32 cellular contexts compared by ENCODE assay signal in the genomic region with DNA sequence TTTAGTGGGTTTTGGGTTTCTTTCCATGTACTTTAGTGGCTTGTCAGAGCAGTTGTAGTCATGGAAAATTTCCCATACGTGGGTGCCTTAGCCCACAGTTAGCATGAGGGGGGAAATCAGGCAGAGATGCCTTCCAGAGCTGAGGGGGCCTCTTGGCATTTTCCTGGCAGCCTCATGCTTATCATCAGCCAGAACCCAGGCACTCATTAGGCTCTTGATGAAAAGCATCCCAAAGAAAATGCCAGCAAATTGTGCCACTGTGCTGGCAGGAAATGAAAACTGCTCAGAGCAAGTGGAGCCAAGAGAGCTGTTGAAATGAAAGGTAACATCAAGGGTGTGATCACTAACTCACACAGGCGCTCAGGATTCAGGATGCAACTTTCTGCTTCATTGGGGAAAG.
A peak's percentile ranks its signal among the peaks of the same experiment; 100 is the strongest.
DNase-seq lines count a peak whose midpoint lies in the region; ATAC-seq and TF ChIP-seq lines count a peak whose summit lies in the region.
"Had no signal": no experiment of that assay in that cellular context is flagged by ENCODE, and none has a peak within 500 bp of the region (broad histone marks: within the 10 kb centered on the region; RNA-seq: fewer than 3 reads in every experiment).

No MANE protein-coding gene starts in this region.

- H3K36me3 ChIP-seq in aorta (ENCODE audit: control insufficient read depth in 1 of 2, insufficient read depth in 2 of 2, low read length in 1 of 2): no peaks in the 10 kb centered on the region
- H3K36me3 ChIP-seq: esophagus muscularis mucosa, Peyer's patch, SJCRH30, suprapubic skin had no signal

- no peaks in the 10 kb centered on the region for H3K36me3 Mint-ChIP-seq in activated CD8-positive, alpha-beta T cell treated with anti-CD3 and anti-CD28 coated beads for 36 hours (ENCODE audit: low read depth)
- H3K36me3 Mint-ChIP-seq in T-helper 2 cell treated with Interferon-gamma antibody and Interleukin-4, amounts not matched to agents 5 μg/mL and 100 μg/mL, for 36 hours (ENCODE audit: low read depth): no peaks in the 10 kb centered on the region
- H3K36me3 Mint-ChIP-seq: activated CD4-positive, alpha-beta memory T cell treated with anti-CD3 and anti-CD28 coated beads for 36 hours; CD4-positive, CD25-positive, alpha-beta regulatory T cell; immature natural killer cell; stimulated activated memory B cell treated with anti-CD40 and anti-IgM and Interleukin-4, amounts not matched to agents 10 μg/mL and 1 μg/mL and 100 μg/mL, for 72 hours; T-cell had no signal

- intact Hi-C loops in Right ventricle myocardium superior (cut with DNase I): no loop called here
- intact Hi-C loops in aorta (cut with DNase I): no loop called here
- intact Hi-C loops in activated CD8-positive, alpha-beta T cell treated with anti-CD3 and anti-CD28 coated beads for 36 hours (cut with micrococcal nuclease): no loop called here

- H3K27me3 ChIP-seq in aorta (ENCODE audit: control insufficient read depth in 1 of 2, insufficient read depth in 2 of 2, low read length in 1 of 2) (no peaks in the 10 kb centered on the region), foreskin keratinocyte (no peaks in the 10 kb centered on the region)
- H3K27me3 ChIP-seq: esophagus muscularis mucosa, Peyer's patch, SJCRH30, suprapubic skin had no signal

- H3K27me3 Mint-ChIP-seq in activated CD8-positive, alpha-beta T cell treated with anti-CD3 and anti-CD28 coated beads for 36 hours: no peaks in the 10 kb centered on the region
- H3K27me3 Mint-ChIP-seq in T-helper 2 cell treated with Interferon-gamma antibody and Interleukin-4, amounts not matched to agents 5 μg/mL and 100 μg/mL, for 36 hours (ENCODE audit: low read depth): no peaks in the 10 kb centered on the region
- H3K27me3 Mint-ChIP-seq: activated CD4-positive, alpha-beta memory T cell treated with anti-CD3 and anti-CD28 coated beads for 36 hours; CD4-positive, CD25-positive, alpha-beta regulatory T cell; stimulated activated memory B cell treated with anti-CD40 and anti-IgM and Interleukin-4, amounts not matched to agents 10 μg/mL and 1 μg/mL and 100 μg/mL, for 72 hours; T-cell had no signal

- H3K9me3 ChIP-seq in aorta (ENCODE audit: control insufficient read depth, low read length): no peaks in the 10 kb centered on the region
- H3K9me3 ChIP-seq: esophagus muscularis mucosa, Peyer's patch, SJCRH30, suprapubic skin had no signal

- H3K27ac Mint-ChIP-seq in activated CD8-positive, alpha-beta T cell treated with anti-CD3 and anti-CD28 coated beads for 36 hours: no peak overlapping the region
- H3K27ac Mint-ChIP-seq in T-helper 2 cell treated with Interferon-gamma antibody and Interleukin-4, amounts not matched to agents 5 μg/mL and 100 μg/mL, for 36 hours: no peak overlapping the region
- H3K27ac Mint-ChIP-seq: activated CD4-positive, alpha-beta memory T cell treated with anti-CD3 and anti-CD28 coated beads for 36 hours; CD4-positive, CD25-positive, alpha-beta regulatory T cell; immature natural killer cell; stimulated activated memory B cell treated with anti-CD40 and anti-IgM and Interleukin-4, amounts not matched to agents 10 μg/mL and 1 μg/mL and 100 μg/mL, for 72 hours; T-cell had no signal

- no peaks in the 10 kb centered on the region for H3K4me1 Mint-ChIP-seq in activated CD8-positive, alpha-beta T cell treated with anti-CD3 and anti-CD28 coated beads for 36 hours (ENCODE audit: low read depth)
- H3K4me1 Mint-ChIP-seq in T-helper 2 cell treated with Interferon-gamma antibody and Interleukin-4, amounts not matched to agents 5 μg/mL and 100 μg/mL, for 36 hours (ENCODE audit: low read depth): no peaks in the 10 kb centered on the region
- H3K4me1 Mint-ChIP-seq: CD4-positive, CD25-positive, alpha-beta regulatory T cell; immature natural killer cell; stimulated activated memory B cell treated with anti-CD40 and anti-IgM and Interleukin-4, amounts not matched to agents 10 μg/mL and 1 μg/mL and 100 μg/mL, for 72 hours; T-cell had no signal

- TF ChIP-seq CTCF in activated CD8-positive, alpha-beta T cell treated with anti-CD3 and anti-CD28 coated beads for 36 hours (IDR thresholded peaks at IDR 0.05): no peak
- no peak for TF ChIP-seq CTCF in foreskin keratinocyte (conservative IDR thresholded peaks at IDR 0.05)

- CTCF ChIA-PET in activated CD8-positive, alpha-beta T cell treated with anti-CD3 and anti-CD28 coated beads for 36 hours (lab: Charles Lee): no interaction called here

- no peak overlapping the region for H3K27ac ChIP-seq in aorta (ENCODE audit: low read depth in 1 of 2, low read length in 2 of 2)
- H3K27ac ChIP-seq in foreskin keratinocyte: no peak overlapping the region
- H3K27ac ChIP-seq: esophagus muscularis mucosa, GM23248, Peyer's patch, SJCRH30, suprapubic skin had no signal

- no peaks in the 10 kb centered on the region for H3K4me1 ChIP-seq in aorta (ENCODE audit: control insufficient read depth in 1 of 2, insufficient read depth in 2 of 2, low read length in 2 of 2)
- H3K4me1 ChIP-seq in foreskin keratinocyte: no peaks in the 10 kb centered on the region
- H3K4me1 ChIP-seq: esophagus muscularis mucosa, Peyer's patch, SJCRH30, suprapubic skin had no signal

- no peaks in the 10 kb centered on the region for H3K9me3 Mint-ChIP-seq in activated CD8-positive, alpha-beta T cell treated with anti-CD3 and anti-CD28 coated beads for 36 hours
- no peaks in the 10 kb centered on the region for H3K9me3 Mint-ChIP-seq in T-helper 2 cell treated with Interferon-gamma antibody and Interleukin-4, amounts not matched to agents 5 μg/mL and 100 μg/mL, for 36 hours
- H3K9me3 Mint-ChIP-seq: activated CD4-positive, alpha-beta memory T cell treated with anti-CD3 and anti-CD28 coated beads for 36 hours; neural crest cell; stimulated activated memory B cell treated with anti-CD40 and anti-IgM and Interleukin-4, amounts not matched to agents 10 μg/mL and 1 μg/mL and 100 μg/mL, for 72 hours; T-cell had no signal

- POLR2A ChIA-PET in activated CD8-positive, alpha-beta T cell treated with anti-CD3 and anti-CD28 coated beads for 36 hours (lab: Charles Lee): no interaction called here

- DNase-seq in NCI-H510A treated with DMSO at 0.1 percent for 48 hours (lab: John Stamatoyannopoulos, UW) (peak; percentile 25), NCI-H510A (lab: John Stamatoyannopoulos, UW) (no peak), Right ventricle myocardium superior (peak; percentile 63), left kidney (ENCODE audit: low read depth, low spot score) (peak; percentile 11), aorta (no peak), foreskin keratinocyte (no peak)
- DNase-seq in activated CD8-positive, alpha-beta T cell treated with anti-CD3 and anti-CD28 coated beads for 36 hours: no peak
- DNase-seq in T-helper 2 cell treated with Interferon-gamma antibody and Interleukin-4, amounts not matched to agents 5 μg/mL and 100 μg/mL, for 36 hours (ENCODE audit: low spot score): no peak
- DNase-seq: 8988T; activated CD4-positive, alpha-beta memory T cell treated with anti-CD3 and anti-CD28 coated beads for 36 hours; activated CD8-positive, alpha-beta memory T cell treated with anti-CD3 and anti-CD28 coated beads, Interleukin-2, amount 50 U/mL, for 48 hours; activated naive CD4-positive, alpha-beta T cell treated with anti-CD3 and anti-CD28 coated beads, Interleukin-2, amount 50 U/mL, for 16 hours; CD4-positive, CD25-positive, alpha-beta regulatory T cell; central memory CD4-positive, alpha-beta T cell; dermis blood vessel endothelial cell; EL; foreskin melanocyte; GM23248; immature natural killer cell; NCI-H1436; NCI-H2107; NCI-H526 treated with DMSO at 0.1 percent for 48 hours; Peyer's patch; SJCRH30; stimulated activated CD4-positive, alpha-beta T cell treated with anti-CD3 and anti-CD28 coated beads, Interleukin-4, amount 100 ng/mL, for 4 hours; T-cell had no signal

- H3K4me3 ChIP-seq in aorta (ENCODE audit: low read length in 2 of 2): no peak overlapping the region
- H3K4me3 ChIP-seq: esophagus muscularis mucosa, GM23248, Peyer's patch, SJCRH30, suprapubic skin had no signal

- no peak overlapping the region for H3K4me3 Mint-ChIP-seq in activated CD8-positive, alpha-beta T cell treated with anti-CD3 and anti-CD28 coated beads for 36 hours
- no peak overlapping the region for H3K4me3 Mint-ChIP-seq in T-helper 2 cell treated with Interferon-gamma antibody and Interleukin-4, amounts not matched to agents 5 μg/mL and 100 μg/mL, for 36 hours
- H3K4me3 Mint-ChIP-seq: activated CD4-positive, alpha-beta memory T cell treated with anti-CD3 and anti-CD28 coated beads for 36 hours; CD4-positive, CD25-positive, alpha-beta regulatory T cell; immature natural killer cell; neural crest cell; stimulated activated memory B cell treated with anti-CD40 and anti-IgM and Interleukin-4, amounts not matched to agents 10 μg/mL and 1 μg/mL and 100 μg/mL, for 72 hours; T-cell had no signal

- 37 to 48% methylated on average over 2 of the region's 2 CpGs for WGBS in aorta, 2 donors

- ATAC-seq in Right ventricle myocardium superior (ENCODE audit: poor library complexity) (peak; percentile 94), aorta (ENCODE audit: low FRiP score) (no peak), foreskin keratinocyte (no peak)
- no peak for ATAC-seq in activated CD8-positive, alpha-beta T cell treated with anti-CD3 and anti-CD28 coated beads for 36 hours
- ATAC-seq: activated CD4-positive, CD25-positive, alpha-beta regulatory T cell treated with anti-CD3 and anti-CD28 coated beads, Interleukin-2, amount 50 U/mL, for 24 hours; sciatic nerve; stimulated activated memory B cell treated with anti-CD40 and anti-IgM and Interleukin-4, amounts not matched to agents 10 μg/mL and 1 μg/mL and 100 μg/mL, for 72 hours; T-cell had no signal

Comparison
In these comparisons a context has a peak if more than half of its experiments do, and no peak if none do; other contexts are left out.
1. DNase-seq: peak in NCI-H510A treated with DMSO at 0.1 percent for 48 hours (single experiment), Right ventricle myocardium superior (single experiment) and left kidney (single experiment); none in NCI-H510A (single experiment), aorta (0 of 2), activated CD8-positive, alpha-beta T cell treated with anti-CD3 and anti-CD28 coated beads for 36 hours (single experiment), foreskin keratinocyte (0 of 2) and T-helper 2 cell treated with Interferon-gamma antibody and Interleukin-4, amounts not matched to agents 5 μg/mL and 100 μg/mL, for 36 hours (single experiment).